Comparison of ENCODE assay signal across 29 cellular contexts in genomic region chr1:118494998-118495397, GRCh38.
"Had no signal": no experiment of that assay in that cellular context is flagged by ENCODE, and none has a peak within 500 bp of the region (broad histone marks: within the 10 kb centered on the region; RNA-seq: fewer than 3 reads in every experiment).

No MANE protein-coding gene starts in this region.

- H3K9me3 ChIP-seq: heart left ventricle, left ventricle myocardium inferior, mucosa of descending colon, neutrophil, psoas muscle, right atrium auricular region, right lobe of liver, stomach, testis, tibial artery, uterus had no signal

- H3K36me3 Mint-ChIP-seq: immature natural killer cell; memory B cell; naive thymus-derived CD8-positive, alpha-beta T cell; stimulated activated naive B cell treated with anti-CD40 and anti-IgM and Interleukin-4, amounts not matched to agents 10 μg/mL and 1 μg/mL and 100 μg/mL, for 72 hours had no signal

- H3K36me3 ChIP-seq: heart left ventricle, left ventricle myocardium inferior, neutrophil, right atrium auricular region, right lobe of liver, stomach, tibial artery, uterus had no signal

- H3K4me1 ChIP-seq: heart left ventricle, left ventricle myocardium inferior, parathyroid adenoma, psoas muscle, right atrium auricular region, right lobe of liver, stomach, testis, tibial artery, uterus had no signal

- H3K9me3 Mint-ChIP-seq: nephron; neural crest cell; stimulated activated naive B cell treated with anti-CD40 and anti-IgM and Interleukin-4, amounts not matched to agents 10 μg/mL and 1 μg/mL and 100 μg/mL, for 72 hours had no signal

- ATAC-seq: heart left ventricle; left colon; mucosa of descending colon; naive thymus-derived CD8-positive, alpha-beta T cell; psoas muscle; right lobe of liver; stimulated activated naive B cell treated with anti-CD40 and anti-IgM and Interleukin-4, amounts not matched to agents 10 μg/mL and 1 μg/mL and 100 μg/mL, for 72 hours; stimulated activated naive CD8-positive, alpha-beta T cell treated with anti-CD3 and anti-CD28 coated beads, Interleukin-15, Interleukin-2, amounts not matched to agents 100 U/mL and 50 U/mL, for 24 hours had no signal

- H3K4me1 Mint-ChIP-seq: immature natural killer cell; memory B cell; naive thymus-derived CD8-positive, alpha-beta T cell; neural crest cell; stimulated activated naive B cell treated with anti-CD40 and anti-IgM and Interleukin-4, amounts not matched to agents 10 μg/mL and 1 μg/mL and 100 μg/mL, for 72 hours had no signal

- H3K9ac ChIP-seq: parathyroid adenoma had no signal

- H3K27me3 ChIP-seq: heart left ventricle, neutrophil, right atrium auricular region, right lobe of liver, stomach, testis, tibial artery, uterus had no signal

- H3K27ac Mint-ChIP-seq: immature natural killer cell; memory B cell; naive thymus-derived CD8-positive, alpha-beta T cell; nephron; stimulated activated naive B cell treated with anti-CD40 and anti-IgM and Interleukin-4, amounts not matched to agents 10 μg/mL and 1 μg/mL and 100 μg/mL, for 72 hours had no signal

- DNase-seq: heart left ventricle; hypothalamus; immature natural killer cell; kidney; left colon; left ventricle myocardium inferior; midbrain; mucosa of descending colon; naive thymus-derived CD8-positive, alpha-beta T cell; occipital lobe; psoas muscle; right lobe of liver; stimulated activated CD4-positive, alpha-beta T cell treated with anti-CD3 and anti-CD28 coated beads, Interleukin-1b, Interleukin-23, amount 100 ng/mL, for 48 hours; stimulated activated CD4-positive, alpha-beta T cell treated with anti-CD3 and anti-CD28 coated beads, Interleukin-2, amount 100 ng/mL, for 48 hours; stimulated activated naive B cell treated with anti-CD40 and anti-IgM and Interleukin-4, amounts not matched to agents 10 μg/mL and 1 μg/mL and 100 μg/mL, for 72 hours; stimulated activated naive CD8-positive, alpha-beta T cell treated with anti-CD3 and anti-CD28 coated beads, Interleukin-15, Interleukin-2, amounts not matched to agents 100 U/mL and 50 U/mL, for 24 hours; stomach; testis; tibial artery; trophoblast cell; uterus had no signal

- H2AFZ ChIP-seq: parathyroid adenoma had no signal

- H3K27me3 Mint-ChIP-seq: naive thymus-derived CD8-positive, alpha-beta T cell; stimulated activated naive B cell treated with anti-CD40 and anti-IgM and Interleukin-4, amounts not matched to agents 10 μg/mL and 1 μg/mL and 100 μg/mL, for 72 hours had no signal

- H3K4me3 ChIP-seq: heart left ventricle, left ventricle myocardium inferior, lung, mucosa of descending colon, psoas muscle, right atrium auricular region, right lobe of liver, smooth muscle cell, stomach, testis, tibial artery, uterus had no signal

- H3K4me3 Mint-ChIP-seq: immature natural killer cell; memory B cell; naive thymus-derived CD8-positive, alpha-beta T cell; nephron; neural crest cell; stimulated activated naive B cell treated with anti-CD40 and anti-IgM and Interleukin-4, amounts not matched to agents 10 μg/mL and 1 μg/mL and 100 μg/mL, for 72 hours had no signal

- H3K27ac ChIP-seq: heart left ventricle, left ventricle myocardium inferior, neutrophil, parathyroid adenoma, psoas muscle, right atrium auricular region, right lobe of liver, stomach, testis, tibial artery, uterus had no signal

- H3K4me2 ChIP-seq: smooth muscle cell had no signal

- H3K79me2 ChIP-seq: parathyroid adenoma had no signal
